ENCODE assay signal across 24 cellular contexts in the genomic region with DNA sequence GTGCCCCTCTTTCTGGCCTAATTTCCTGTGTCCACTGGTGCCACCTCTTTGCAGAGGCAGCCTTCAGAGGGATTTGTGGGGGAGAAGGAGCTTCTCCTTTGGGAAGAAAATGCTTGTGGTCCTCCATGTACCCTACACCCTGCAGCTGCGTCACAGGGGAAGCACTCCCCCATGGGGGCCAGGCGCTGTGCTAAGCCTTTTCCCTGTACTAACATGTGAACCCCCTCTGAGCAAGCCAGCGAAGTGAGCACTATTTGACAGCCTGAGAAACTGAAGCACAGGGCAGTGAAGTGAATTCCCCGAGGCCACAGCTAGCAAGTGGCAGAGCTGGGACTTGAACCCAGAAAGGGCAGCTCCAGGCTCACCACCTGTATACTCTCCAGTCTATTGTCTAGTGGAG. TPM values are rescaled to one million over a fixed set of nuclear protein-coding genes. Genes with fewer than 3 reads are reported as not detected.
DNase-seq lines count a peak whose midpoint lies in the region; ATAC-seq, FAIRE-seq and TF ChIP-seq lines count a peak whose summit lies in the region.
"Had no signal": no experiment of that assay in that cellular context is flagged by ENCODE, and none has a peak within 500 bp of the region (broad histone marks: within the 10 kb centered on the region; RNA-seq: fewer than 3 reads in every experiment).

No MANE protein-coding gene starts in this region.

- H3K36me3 ChIP-seq in right atrium auricular region: no peaks in the 10 kb centered on the region
- no peaks in the 10 kb centered on the region for H3K36me3 ChIP-seq in H1 (ENCODE audit: control insufficient read depth in 2 of 4, insufficient read depth in 4 of 4, low read length in 3 of 4)
- H3K36me3 ChIP-seq in gastrocnemius medialis: no peaks in the 10 kb centered on the region
- H3K36me3 ChIP-seq in aorta (ENCODE audit: control insufficient read depth in 1 of 2, insufficient read depth in 2 of 2, low read length in 1 of 2): no peaks in the 10 kb centered on the region

- H4K5ac ChIP-seq in H1 (ENCODE audit: insufficient read length, low read depth, low read length): no peak overlapping the region

- no peaks in the 10 kb centered on the region for H3K27me3 ChIP-seq in right atrium auricular region
- H3K27me3 ChIP-seq in H1 (replicated peaks in 1 of 4; ENCODE audit: control insufficient read depth in 3 of 4, extremely low read depth in 1 of 4, insufficient read depth in 3 of 4, low read length in 3 of 4): no peaks in the 10 kb centered on the region; a peak in 1 of 7 replicates
- no peaks in the 10 kb centered on the region for H3K27me3 ChIP-seq in gastrocnemius medialis
- no peaks in the 10 kb centered on the region for H3K27me3 ChIP-seq in aorta (ENCODE audit: control insufficient read depth in 1 of 2, insufficient read depth in 2 of 2, low read length in 1 of 2)

- no peak overlapping the region for H2BK12ac ChIP-seq in H1 (ENCODE audit: low read depth, low read length)

- POLR2A ChIA-PET in H1 (lab: Charles Lee; ENCODE audit: partially characterized antibody): interaction anchor here (1.4 kb wide), 1 partner anchor 95 kb away, joined by 6 read pairs; the partner anchor contains the start of gene DUSP1
- POLR2A ChIA-PET in activated CD8-positive, alpha-beta T cell treated with anti-CD3 and anti-CD28 coated beads for 36 hours (lab: Charles Lee): no interaction called here

- H4K91ac ChIP-seq in H1 (replicated peaks; ENCODE audit: insufficient read length, low read length): no peak overlapping the region

- no peak overlapping the region for H3K9ac ChIP-seq in H1 (replicated peaks in 1 of 4; ENCODE audit: extremely low read depth in 1 of 4, low read depth in 3 of 4, low read length in 3 of 4)

- H2AFZ ChIP-seq in H1 (ENCODE audit: low read length): no peak overlapping the region

- H3K27ac ChIP-seq in right atrium auricular region (peak overlapping the region; percentile 47 to 96), H1 (ENCODE audit: low read depth, low read length) (peak overlapping the region; percentile 5; the same call in 1 of the 2 replicates), gastrocnemius medialis (peak overlapping the region; percentile 85 to 98 (median 94)), aorta (ENCODE audit: low read depth in 1 of 2, low read length in 2 of 2) (peak overlapping the region; percentile 31 to 80)

- no peak overlapping the region for H3K4me3 Mint-ChIP-seq in activated CD8-positive, alpha-beta T cell treated with anti-CD3 and anti-CD28 coated beads for 36 hours
- H3K4me3 Mint-ChIP-seq: activated naive CD8-positive, alpha-beta T cell; dendritic cell treated with granulocyte-macrophage colony-stimulating factor and Interleukin-4, amounts not matched to agents 40 ng/mL and 50 ng/mL, for 4 days had no signal

- H3K27me3 Mint-ChIP-seq in activated CD8-positive, alpha-beta T cell treated with anti-CD3 and anti-CD28 coated beads for 36 hours: no peaks in the 10 kb centered on the region
- H3K27me3 Mint-ChIP-seq: activated naive CD8-positive, alpha-beta T cell; dendritic cell treated with granulocyte-macrophage colony-stimulating factor and Interleukin-4, amounts not matched to agents 40 ng/mL and 50 ng/mL, for 4 days had no signal

- no peaks in the 10 kb centered on the region for H3K36me3 Mint-ChIP-seq in activated CD8-positive, alpha-beta T cell treated with anti-CD3 and anti-CD28 coated beads for 36 hours (ENCODE audit: low read depth)
- H3K36me3 Mint-ChIP-seq: activated naive CD8-positive, alpha-beta T cell had no signal

- no peak for DNase-seq in right atrium auricular region (ENCODE audit: low spot score)
- DNase-seq in Right ventricle myocardium superior: no peak
- no peak for DNase-seq in H1 (ENCODE audit: low read depth in 1 of 2, low spot score in 2 of 2)
- no peak for DNase-seq in gastrocnemius medialis
- DNase-seq in aorta: no peak
- DNase-seq in activated CD8-positive, alpha-beta T cell treated with anti-CD3 and anti-CD28 coated beads for 36 hours: no peak
- no peak for DNase-seq in HPDE6-E6E7 (ENCODE audit: extremely low spot score)
- DNase-seq in D341Med (ENCODE audit: low spot score): no peak
- DNase-seq: activated CD4-positive, alpha-beta T cell treated with anti-CD3 and anti-CD28 coated beads for 4 hours; hippocampal formation; NCI-H1436; NCI-H526; occipital lobe; stimulated activated CD4-positive, alpha-beta T cell treated with anti-CD3 and anti-CD28 coated beads, Interleukin-1b, Interleukin-23, amount 100 ng/mL, for 48 hours; stimulated activated naive CD4-positive, alpha-beta T cell had no signal

- intact Hi-C loops in Right ventricle myocardium superior (cut with DNase I) (no loop called here), gastrocnemius medialis (cut with DNase I; ENCODE audit: low total_unique reads) (loop anchor here (10.0 kb wide), 3 partner anchors 188 to 898 kb away; partner anchors contain the start of gene CREBRF), aorta (cut with DNase I) (loop anchor here in 1 of 2 donors (5.0 kb wide), 2 partner anchors 81 to 149 kb away; no protein-coding TSS in a partner anchor)
- intact Hi-C loops in activated CD8-positive, alpha-beta T cell treated with anti-CD3 and anti-CD28 coated beads for 36 hours (cut with micrococcal nuclease): no loop called here

- in situ Hi-C loops in gastrocnemius medialis (cut with MboI; ENCODE audit: low sequenced_read_pairs in 4 of 4): loop anchor here in 2 of 4 donors (5.0 to 10.0 kb wide), 2 partner anchors 72 to 99 kb away; no protein-coding TSS in a partner anchor

- H3K79me2 ChIP-seq in H1 (ENCODE audit: control insufficient read depth in 1 of 2, insufficient read depth in 2 of 2, low read length in 2 of 2): peaks cover 0 to 54% of the 10 kb centered on the region in 2 experiments; a peak in 2 of 4 replicates

- H3K9me3 ChIP-seq in right atrium auricular region (no peaks in the 10 kb centered on the region), H1 (ENCODE audit: insufficient read depth in 2 of 2, low read depth in 1 of 2, low read length in 1 of 2) (no peaks in the 10 kb centered on the region), gastrocnemius medialis (no peaks in the 10 kb centered on the region), aorta (ENCODE audit: control insufficient read depth, low read length) (no peaks in the 10 kb centered on the region)

- no peaks in the 10 kb centered on the region for H3K9me3 Mint-ChIP-seq in activated CD8-positive, alpha-beta T cell treated with anti-CD3 and anti-CD28 coated beads for 36 hours
- H3K9me3 Mint-ChIP-seq: dendritic cell treated with granulocyte-macrophage colony-stimulating factor and Interleukin-4, amounts not matched to agents 40 ng/mL and 50 ng/mL, for 4 days had no signal

- ATAC-seq in Right ventricle myocardium superior (ENCODE audit: poor library complexity): no peak
- no peak for ATAC-seq in gastrocnemius medialis
- ATAC-seq in aorta (ENCODE audit: low FRiP score): no peak
- no peak for ATAC-seq in activated CD8-positive, alpha-beta T cell treated with anti-CD3 and anti-CD28 coated beads for 36 hours
- ATAC-seq: HepG2 had no signal

- H3K4me1 ChIP-seq in right atrium auricular region: peaks cover 0 to 81% of the 10 kb centered on the region in 2 donors
- H3K4me1 ChIP-seq in H1 (replicated peaks in 1 of 4; ENCODE audit: control insufficient read depth in 3 of 4, insufficient read depth in 4 of 4, low read length in 3 of 4): peaks cover 14 to 41% (median 30%) of the 10 kb centered on the region in 4 experiments
- H3K4me1 ChIP-seq in gastrocnemius medialis: peaks cover 92 to 95% of the 10 kb centered on the region in 2 donors
- H3K4me1 ChIP-seq in aorta (ENCODE audit: control insufficient read depth in 1 of 2, insufficient read depth in 2 of 2, low read length in 2 of 2): peaks cover 4 to 8% of the 10 kb centered on the region in 2 donors

- TF ChIP-seq EP300 in H1 (IDR thresholded peaks at IDR 0.05; ENCODE audit: borderline replicate concordance in 1 of 2, low read depth in 2 of 2, low read length in 2 of 2): no peak

- no peak overlapping the region for H3K23ac ChIP-seq in H1 (ENCODE audit: insufficient read length)

- no peak overlapping the region for H4K8ac ChIP-seq in H1 (ENCODE audit: extremely low read depth, insufficient read depth, low read length)

- no peak for TF ChIP-seq RAD21 in H1 (IDR thresholded peaks at IDR 0.05 in 1 of 2, conservative IDR thresholded peaks at IDR 0.05 in 1 of 2; ENCODE audit: low read depth in 2 of 2, low read length in 2 of 2)

- H3K4me1 Mint-ChIP-seq in activated CD8-positive, alpha-beta T cell treated with anti-CD3 and anti-CD28 coated beads for 36 hours (ENCODE audit: low read depth): peaks cover 31% of the 10 kb centered on the region

- no peak overlapping the region for H2BK15ac ChIP-seq in H1 (ENCODE audit: low read length)

- peaks cover 15 to 29% of the 10 kb centered on the region in 2 experiments for H4K20me1 ChIP-seq in H1 (replicated peaks in 1 of 2; ENCODE audit: control insufficient read depth in 1 of 2, insufficient read depth in 2 of 2, low read length in 2 of 2)

- TF ChIP-seq CTCF in right atrium auricular region (IDR thresholded peaks at IDR 0.05): no peak
- TF ChIP-seq CTCF in H1 (IDR thresholded peaks at IDR 0.05; ENCODE audit: control extremely low read depth in 1 of 3, insufficient read depth in 1 of 3, low read depth in 1 of 3, low read length in 3 of 3): no peak
- TF ChIP-seq CTCF in gastrocnemius medialis (IDR thresholded peaks at IDR 0.05 in 4 of 5, conservative IDR thresholded peaks at IDR 0.05 in 1 of 5): no peak
- no peak for TF ChIP-seq CTCF in activated CD8-positive, alpha-beta T cell treated with anti-CD3 and anti-CD28 coated beads for 36 hours (IDR thresholded peaks at IDR 0.05)

- H3K4me3 ChIP-seq in right atrium auricular region: no peak overlapping the region
- H3K4me3 ChIP-seq in H1 (ENCODE audit: extremely low read depth in 1 of 4, insufficient read depth in 2 of 4, low read depth in 3 of 4, low read length in 4 of 4): no peak overlapping the region
- no peak overlapping the region for H3K4me3 ChIP-seq in gastrocnemius medialis
- no peak overlapping the region for H3K4me3 ChIP-seq in aorta (ENCODE audit: low read length in 2 of 2)

- H3K18ac ChIP-seq in H1 (ENCODE audit: extremely low read depth, low read length): no peak overlapping the region

- H3K79me1 ChIP-seq in H1 (ENCODE audit: low read depth, low read length): peaks cover 14% of the 10 kb centered on the region

- H3K27ac Mint-ChIP-seq in activated CD8-positive, alpha-beta T cell treated with anti-CD3 and anti-CD28 coated beads for 36 hours: no peak overlapping the region
- H3K27ac Mint-ChIP-seq: dendritic cell treated with granulocyte-macrophage colony-stimulating factor and Interleukin-4, amounts not matched to agents 40 ng/mL and 50 ng/mL, for 4 days had no signal

- no peak overlapping the region for H2AK5ac ChIP-seq in H1 (ENCODE audit: low read depth, low read length)

- H3K23me2 ChIP-seq in H1 (ENCODE audit: low read depth, low read length): no peaks in the 10 kb centered on the region

- 85% methylated on average over 4 of the region's 4 CpGs; no CpG with 5 or more reads in 1 of the 2 experiments for WGBS in H1 (ENCODE audit: extremely low coverage in 1 of 2, insufficient coverage in 1 of 2, insufficient read length in 1 of 2, insufficient replicate concordance in 2 of 2, low coverage in 1 of 2, low lambda C conversion rate in 2 of 2, missing lambda C conversion rate in 1 of 2), 2 experiments
- 76 to 77% methylated on average over 4 of the region's 4 CpGs for WGBS in aorta, 2 donors

- TF ChIP-seq POLR2A in H1 (IDR thresholded peaks at IDR 0.05; ENCODE audit: control extremely low read depth in 1 of 2, low read depth in 2 of 2, low read length in 2 of 2): no peak
- TF ChIP-seq POLR2A in gastrocnemius medialis (IDR thresholded peaks at IDR 0.05): no peak

- H3K4ac ChIP-seq in H1 (replicated peaks; ENCODE audit: insufficient read length, low read depth, low read length): no peak overlapping the region

- no peak overlapping the region for H2BK20ac ChIP-seq in H1 (ENCODE audit: low read length)

- no peak overlapping the region for H2BK5ac ChIP-seq in H1 (ENCODE audit: low read depth, low read length)

- no peak overlapping the region for H2BK120ac ChIP-seq in H1 (replicated peaks; ENCODE audit: low read depth, low read length)

- no peak overlapping the region for H3K56ac ChIP-seq in H1 (replicated peaks; ENCODE audit: insufficient read length, low read depth, low read length)

- FAIRE-seq in H1 (lab: Jason Lieb, UNC): no peak
- FAIRE-seq: A204.1, bronchial epithelial cell, D721Med, GM18507, HepG2, keratinocyte, urothelium cell line had no signal

- CTCF ChIA-PET in H1 (lab: Charles Lee; ENCODE audit: partially characterized antibody): interaction anchor here (1.2 to 1.6 kb wide), 2 partner anchors 22 to 150 kb away, joined by 3 to 7 read pairs; no protein-coding TSS in a partner anchor
- CTCF ChIA-PET in activated CD8-positive, alpha-beta T cell treated with anti-CD3 and anti-CD28 coated beads for 36 hours (lab: Charles Lee): interaction anchor here (0.6 to 1.1 kb wide), 2 partner anchors 10 to 150 kb away, joined by 3 read pairs; no protein-coding TSS in a partner anchor

- no peak overlapping the region for H3K14ac ChIP-seq in H1 (ENCODE audit: insufficient read length)

- H3K4me2 ChIP-seq in H1 (ENCODE audit: insufficient read depth in 1 of 2, low read depth in 2 of 2, low read length in 2 of 2): peak overlapping the region; percentile 5 to 34; a peak in 1 of 4 replicates

RNA-seq across cellular contexts. Expression of gene ERGIC1, which starts 32.3 kb away (rescaled TPM):
- total RNA-seq in right atrium auricular region (100 to 1,000 TPM in 1 of 2 donors, 10 to 100 TPM in 1; 70.7 to 113 TPM), Right ventricle myocardium superior (75.5 TPM), gastrocnemius medialis (100 to 1,000 TPM in 1 of 4 donors, 10 to 100 TPM in 3; 54.4 to 108 (median 88.0) TPM), aorta (100 to 1,000 TPM; 135 to 170 TPM)
- total RNA-seq in H1 (2021; fragmentation: NEBNext Ultra II Directional; extraction: Animal tissue kit (Norgen Biotek cat#: 25700)): 95.3 and 96.1 TPM in 2 replicates
- polyA plus RNA-seq in H1 (2011; rRNA removed) (106 and 119 TPM in 2 replicates), aorta (100 to 1,000 TPM; 122 to 125 TPM)
- polyA plus RNA-seq in H1 (2011; cell fraction: cytosol; rRNA removed): 98.1 TPM
- polyA plus RNA-seq in H1 (2011; cell fraction: nucleus; rRNA removed): 111 TPM
- 66.7 to 101 TPM (median 89.0 TPM) in 4 replicates for polyA plus RNA-seq in H1 (2012, experiment 1 of 2)
- 62.7 TPM for polyA plus RNA-seq in H1 (2012, experiment 2 of 2)
- 77.6 TPM for polyA plus RNA-seq in H1 (2013, experiment 1 of 2)
- 91.5 TPM for polyA plus RNA-seq in H1 (2013, experiment 2 of 2)
- polyA minus RNA-seq in H1 (2011; rRNA and poly(A)+ RNA removed): 164 and 223 TPM in 2 replicates
- polyA minus RNA-seq in H1 (2011; cell fraction: cytosol; rRNA and poly(A)+ RNA removed): 56.1 TPM
- polyA minus RNA-seq in H1 (2011; cell fraction: nucleus; rRNA and poly(A)+ RNA removed): 85.4 TPM
- 10 to 100 TPM; 56.1 to 57.0 TPM for total RNA-seq in activated CD8-positive, alpha-beta T cell treated with anti-CD3 and anti-CD28 coated beads for 36 hours

Comparison
In these comparisons a context has a peak if more than half of its experiments do, and no peak if none do; other contexts are left out.
1. H3K27ac ChIP-seq: peak in every context shown above with its lines; median percentile 94 in gastrocnemius medialis; 72 in right atrium auricular region; 56 in aorta; 5 in H1.